Comparison of ENCODE assay signal across 21 cellular contexts in the genomic region with DNA sequence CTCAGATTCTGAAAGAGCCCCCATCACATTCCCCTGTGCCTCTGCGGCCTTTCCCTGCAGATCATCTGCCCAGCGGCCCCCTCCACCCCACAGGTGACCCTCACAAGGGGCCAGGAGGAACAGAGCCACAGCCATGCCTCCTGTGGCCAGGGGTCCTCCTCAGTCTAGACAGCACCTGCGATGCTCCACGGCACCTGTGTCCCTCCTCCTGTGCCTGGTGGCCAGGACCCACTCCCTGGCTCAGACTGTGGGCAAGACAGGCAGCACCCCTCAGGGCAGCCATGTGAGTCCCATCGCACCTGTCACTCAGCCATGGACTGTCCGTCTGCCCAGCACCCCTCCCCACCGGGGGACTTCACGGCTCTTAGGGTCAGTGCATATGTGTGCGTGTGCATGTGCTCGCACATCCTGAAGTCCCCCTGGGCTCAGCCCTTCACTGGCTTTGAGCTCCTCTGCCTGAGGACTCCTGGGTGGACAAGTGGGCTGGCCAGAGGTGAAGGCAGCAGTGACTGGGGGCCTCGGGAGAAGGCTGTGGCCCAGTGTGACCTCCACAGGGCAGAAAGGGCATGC.
DNase-seq lines count a peak whose midpoint lies in the region; ATAC-seq, FAIRE-seq and TF ChIP-seq lines count a peak whose summit lies in the region.
"Had no signal": no experiment of that assay in that cellular context is flagged by ENCODE, and none has a peak within 500 bp of the region (broad histone marks: within the 10 kb centered on the region; RNA-seq: fewer than 3 reads in every experiment).

No MANE protein-coding gene starts in this region.

- no peak overlapping the region for H3K23ac ChIP-seq in H1 (ENCODE audit: insufficient read length)

- H4K20me1 ChIP-seq in H1 (replicated peaks in 1 of 2; ENCODE audit: control insufficient read depth in 1 of 2, insufficient read depth in 2 of 2, low read length in 2 of 2) = no peaks in the 10 kb centered on the region
- no peaks in the 10 kb centered on the region for H4K20me1 ChIP-seq in osteoblast (ENCODE audit: insufficient read depth, low read length)

- no peak for TF ChIP-seq EP300 in H1 (IDR thresholded peaks at IDR 0.05; ENCODE audit: borderline replicate concordance in 1 of 2, low read depth in 2 of 2, low read length in 2 of 2)

- H2BK15ac ChIP-seq in H1 (ENCODE audit: low read length) = no peak overlapping the region

- no peak overlapping the region for H3K4me3 ChIP-seq in H1 (ENCODE audit: extremely low read depth in 1 of 4, insufficient read depth in 2 of 4, low read depth in 3 of 4, low read length in 4 of 4)
- H3K4me3 ChIP-seq in osteoblast (ENCODE audit: insufficient read depth, low read length) = no peak overlapping the region
- H3K4me3 ChIP-seq: Peyer's patch, SJSA1 had no signal

- H2BK12ac ChIP-seq in H1 (ENCODE audit: low read depth, low read length) = no peak overlapping the region; the same call in 1 of the 2 replicates

- WGBS in H1 (ENCODE audit: extremely low coverage in 1 of 2, insufficient coverage in 1 of 2, insufficient read length in 1 of 2, insufficient replicate concordance in 2 of 2, low coverage in 1 of 2, low lambda C conversion rate in 2 of 2, missing lambda C conversion rate in 1 of 2), 2 experiments = 86% methylated on average over 11 of the region's 11 CpGs; no CpG with 5 or more reads in 1 of the 2 experiments

- no peak overlapping the region for H3K14ac ChIP-seq in H1 (ENCODE audit: insufficient read length)

- no peak overlapping the region for H3K56ac ChIP-seq in H1 (replicated peaks; ENCODE audit: insufficient read length, low read depth, low read length)

- H3K27ac ChIP-seq in H1 (ENCODE audit: low read depth, low read length) (no peak overlapping the region), osteoblast (ENCODE audit: low read depth, low read length) (no peak overlapping the region)
- H3K27ac ChIP-seq: Peyer's patch, SJSA1 had no signal

- H3K27ac Mint-ChIP-seq in stimulated activated naive CD8-positive, alpha-beta T cell treated with anti-CD3 and anti-CD28 coated beads, Interleukin-15, amount 100 ng/mL, for 72 hours = no peak overlapping the region
- H3K27ac Mint-ChIP-seq: CD14-positive monocyte had no signal

- H3K27me3 ChIP-seq in H1 (replicated peaks in 1 of 4; ENCODE audit: control insufficient read depth in 3 of 4, extremely low read depth in 1 of 4, insufficient read depth in 3 of 4, low read length in 3 of 4) = no peaks in the 10 kb centered on the region
- no peaks in the 10 kb centered on the region for H3K27me3 ChIP-seq in osteoblast (ENCODE audit: insufficient read depth, low read length)
- H3K27me3 ChIP-seq: Peyer's patch, SJSA1 had no signal

- no peak for TF ChIP-seq POLR2A in H1 (IDR thresholded peaks at IDR 0.05; ENCODE audit: control extremely low read depth in 1 of 2, low read depth in 2 of 2, low read length in 2 of 2)

- H3K27me3 Mint-ChIP-seq in stimulated activated naive CD8-positive, alpha-beta T cell treated with anti-CD3 and anti-CD28 coated beads, Interleukin-15, amount 100 ng/mL, for 72 hours = no peaks in the 10 kb centered on the region

- H3K4me3 Mint-ChIP-seq in stimulated activated naive CD8-positive, alpha-beta T cell treated with anti-CD3 and anti-CD28 coated beads, Interleukin-15, amount 100 ng/mL, for 72 hours = no peak overlapping the region
- H3K4me3 Mint-ChIP-seq: CD14-positive monocyte had no signal

- no peaks in the 10 kb centered on the region for H3K9me3 Mint-ChIP-seq in stimulated activated naive CD8-positive, alpha-beta T cell treated with anti-CD3 and anti-CD28 coated beads, Interleukin-15, amount 100 ng/mL, for 72 hours

- H2AFZ ChIP-seq in H1 (ENCODE audit: low read length) = no peak overlapping the region
- H2AFZ ChIP-seq in osteoblast (ENCODE audit: low read length) = no peak overlapping the region

- POLR2A ChIA-PET in H1 (lab: Charles Lee; ENCODE audit: partially characterized antibody) = no interaction called here

- no peak overlapping the region; the same call in 1 of the 2 replicates for H4K8ac ChIP-seq in H1 (ENCODE audit: extremely low read depth, insufficient read depth, low read length)

- H3K9me3 ChIP-seq in H1 (ENCODE audit: insufficient read depth in 2 of 2, low read depth in 1 of 2, low read length in 1 of 2) (no peaks in the 10 kb centered on the region; a peak in 1 of 4 replicates), osteoblast (ENCODE audit: low read depth, low read length) (no peaks in the 10 kb centered on the region)
- H3K9me3 ChIP-seq: Peyer's patch, SJSA1 had no signal

- CTCF ChIA-PET in H1 (lab: Charles Lee; ENCODE audit: partially characterized antibody) = interaction anchor here (0.7 to 1.0 kb wide), 2 partner anchors 36 to 338 kb away, joined by 3 read pairs; no protein-coding TSS in a partner anchor

- no peak overlapping the region for H2BK120ac ChIP-seq in H1 (replicated peaks; ENCODE audit: low read depth, low read length)

- no peak overlapping the region for H3K9ac ChIP-seq in H1 (replicated peaks in 1 of 4; ENCODE audit: extremely low read depth in 1 of 4, low read depth in 3 of 4, low read length in 3 of 4)

- no peaks in the 10 kb centered on the region for H3K23me2 ChIP-seq in H1 (ENCODE audit: low read depth, low read length)

- no peaks in the 10 kb centered on the region for H3K36me3 ChIP-seq in H1 (ENCODE audit: control insufficient read depth in 2 of 4, insufficient read depth in 4 of 4, low read length in 3 of 4)
- no peaks in the 10 kb centered on the region for H3K36me3 ChIP-seq in osteoblast (ENCODE audit: insufficient read depth, low read length)
- H3K36me3 ChIP-seq: Peyer's patch, SJSA1 had no signal

- no peaks in the 10 kb centered on the region for H3K79me1 ChIP-seq in H1 (ENCODE audit: low read depth, low read length)

- no peak for TF ChIP-seq RAD21 in H1 (IDR thresholded peaks at IDR 0.05 in 1 of 2, conservative IDR thresholded peaks at IDR 0.05 in 1 of 2; ENCODE audit: low read depth in 2 of 2, low read length in 2 of 2)

- peak; percentile 3 for ATAC-seq in stimulated activated naive CD8-positive, alpha-beta T cell treated with anti-CD3 and anti-CD28 coated beads, Interleukin-15, amount 100 ng/mL, for 72 hours
- ATAC-seq in stimulated activated naive CD8-positive, alpha-beta T cell treated with anti-CD3 and anti-CD28 coated beads, Interleukin-15, Interleukin-2, amounts not matched to agents 100 U/mL and 50 U/mL, for 24 hours = no peak
- no peak for ATAC-seq in HG02610 (IDR thresholded peaks at IDR 0.05; ENCODE audit: unreplicated experiment)
- ATAC-seq in HG02759 (IDR thresholded peaks at IDR 0.05; ENCODE audit: unreplicated experiment) = no peak

- no peak overlapping the region; the same call in 1 of the 2 replicates for H3K18ac ChIP-seq in H1 (ENCODE audit: extremely low read depth, low read length)

- H3K4me1 Mint-ChIP-seq in stimulated activated naive CD8-positive, alpha-beta T cell treated with anti-CD3 and anti-CD28 coated beads, Interleukin-15, amount 100 ng/mL, for 72 hours = peaks cover 11% of the 10 kb centered on the region

- TF ChIP-seq CTCF in H1 (IDR thresholded peaks at IDR 0.05; ENCODE audit: control extremely low read depth in 1 of 3, insufficient read depth in 1 of 3, low read depth in 1 of 3, low read length in 3 of 3) = no peak
- TF ChIP-seq CTCF in osteoblast (IDR thresholded peaks at IDR 0.05; ENCODE audit: extremely low read depth, low read depth, low read length) = no peak

- H3K4me1 ChIP-seq in H1 (replicated peaks in 1 of 4; ENCODE audit: control insufficient read depth in 3 of 4, insufficient read depth in 4 of 4, low read length in 3 of 4) (peaks cover 0 to 20% (median 9%) of the 10 kb centered on the region in 4 experiments; a peak in 5 of 7 replicates), osteoblast (ENCODE audit: insufficient read depth, low read length) (no peaks in the 10 kb centered on the region)
- H3K4me1 ChIP-seq: Peyer's patch, SJSA1 had no signal

- H3K4me2 ChIP-seq in H1 (ENCODE audit: insufficient read depth in 1 of 2, low read depth in 2 of 2, low read length in 2 of 2) (no peak overlapping the region), osteoblast (ENCODE audit: insufficient read depth, low read length) (no peak overlapping the region)

- no peak for FAIRE-seq in H1 (lab: Jason Lieb, UNC)
- FAIRE-seq: A204.1, GM19239 had no signal

- H3K79me2 ChIP-seq in H1 (ENCODE audit: control insufficient read depth in 1 of 2, insufficient read depth in 2 of 2, low read length in 2 of 2) (no peaks in the 10 kb centered on the region), osteoblast (ENCODE audit: insufficient read depth, low read length) (no peaks in the 10 kb centered on the region)

- no peak overlapping the region for H2BK20ac ChIP-seq in H1 (ENCODE audit: low read length)

- H2AK5ac ChIP-seq in H1 (ENCODE audit: low read depth, low read length) = peak overlapping the region; percentile 48; the same call in 1 of the 2 replicates

- DNase-seq in stimulated activated naive CD8-positive, alpha-beta T cell treated with anti-CD3 and anti-CD28 coated beads, Interleukin-15, amount 100 ng/mL, for 72 hours = no peak
- DNase-seq in stimulated activated naive CD8-positive, alpha-beta T cell treated with anti-CD3 and anti-CD28 coated beads, Interleukin-15, Interleukin-2, amounts not matched to agents 100 U/mL and 50 U/mL, for 24 hours = no peak
- DNase-seq in H1 (ENCODE audit: low read depth in 1 of 2, low spot score in 2 of 2) (no peak), osteoblast (ENCODE audit: insufficient read length, low spot score, missing footprints) (peak; percentile 67), mucosa of gallbladder (ENCODE audit: low spot score) (no peak)
- DNase-seq in stimulated activated CD4-positive, alpha-beta T cell treated with anti-CD3 and anti-CD28 coated beads, Interleukin-2, amount 100 ng/mL, for 48 hours = no peak
- DNase-seq: DMS53, GDM1, KG1, NCI-H1105, NCI-H2029 treated with DMSO at 0.1 percent for 48 hours, NCI-H226, NCI-H524 treated with DMSO at 0.1 percent for 48 hours, NCI-H82 had no signal

- no peak overlapping the region for H3K4ac ChIP-seq in H1 (replicated peaks; ENCODE audit: insufficient read length, low read depth, low read length)

- peak overlapping the region; percentile 18 for H4K91ac ChIP-seq in H1 (replicated peaks; ENCODE audit: insufficient read length, low read length)

- peak overlapping the region; percentile 66; the same call in 1 of the 2 replicates for H2BK5ac ChIP-seq in H1 (ENCODE audit: low read depth, low read length)

- no peak overlapping the region for H4K5ac ChIP-seq in H1 (ENCODE audit: insufficient read length, low read depth, low read length)

TF ChIP-seq in H1, 55 proteins besides CTCF, POLR2A, EP300 and RAD21:
- TF ChIP-seq PHF8 (conservative IDR thresholded peaks at IDR 0.05; ENCODE audit: low read depth, low read length) (no peak), ZNF274 (IDR thresholded peaks at IDR 0.05; ENCODE audit: borderline replicate concordance, extremely low read depth, low read length) (no peak)
